Comparison of ENCODE assay signal across 8 cellular contexts in the genomic region with DNA sequence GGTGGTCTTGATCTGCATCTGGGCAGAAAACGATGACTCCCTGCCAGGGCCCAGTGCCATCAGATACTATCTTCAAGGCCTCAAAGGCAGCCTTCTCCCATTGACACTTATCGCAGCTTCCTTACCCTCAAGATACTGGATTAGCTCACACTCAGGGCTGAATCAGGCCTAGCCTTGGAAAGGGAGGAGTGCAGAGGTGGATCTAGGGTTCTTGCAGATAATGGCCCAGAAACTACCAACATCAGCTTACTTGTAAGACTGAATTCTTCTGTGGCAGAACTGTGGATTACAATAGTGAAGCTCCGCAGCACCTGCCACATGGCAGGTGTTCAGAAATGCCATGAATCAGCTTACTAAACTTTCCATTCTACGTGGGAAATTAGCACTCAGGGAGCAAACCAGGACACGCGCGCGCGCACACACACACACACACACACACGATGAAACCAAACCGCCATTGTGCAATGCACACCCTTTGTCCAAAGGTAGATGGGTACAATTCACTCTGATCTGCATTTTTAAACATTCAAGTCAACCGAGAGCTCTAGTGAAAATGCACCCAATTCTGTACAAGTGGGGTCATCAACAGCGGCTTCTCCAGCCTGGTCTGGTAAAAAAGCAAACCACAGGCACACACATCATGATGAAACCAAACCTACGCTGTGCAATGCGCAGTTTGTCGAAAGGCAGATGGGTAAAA. TPM values are rescaled to one million over a fixed set of nuclear protein-coding genes. Genes with fewer than 3 reads are reported as not detected.
DNase-seq lines count a peak whose midpoint lies in the region; ATAC-seq and TF ChIP-seq lines count a peak whose summit lies in the region.

No MANE protein-coding gene starts in this region.

- H2BK120ac ChIP-seq in trophoblast cell (ENCODE audit: insufficient read depth, low read length, poor library complexity) = no peak overlapping the region

- no peak overlapping the region for H3K27ac ChIP-seq in trophoblast cell (ENCODE audit: low read depth, low read length)

- H4K91ac ChIP-seq in trophoblast cell (ENCODE audit: low read depth, low read length) = no peak overlapping the region

- peaks cover 0 to 6% of the 10 kb centered on the region in 2 experiments for H3K4me1 ChIP-seq in trophoblast cell (ENCODE audit: control insufficient read depth in 1 of 2, insufficient read depth in 2 of 2, low read length in 2 of 2)

- H3K9me3 ChIP-seq in trophoblast cell (ENCODE audit: insufficient read depth, low read depth, low read length) = no peaks in the 10 kb centered on the region

- no peak overlapping the region for H3K9ac ChIP-seq in trophoblast cell (ENCODE audit: low read length)

- no peak overlapping the region for H4K12ac ChIP-seq in trophoblast cell (ENCODE audit: low read depth, low read length)

- WGBS in trophoblast cell (ENCODE audit: extremely low coverage, insufficient coverage, insufficient read length) = no CpG with 5 or more reads among the region's 16 CpGs

- no peak overlapping the region for H4K8ac ChIP-seq in trophoblast cell (ENCODE audit: low read depth, low read length)

- ATAC-seq in T-cell (replicated peaks in 1 of 4) (no peak), HG03135 (IDR thresholded peaks at IDR 0.05; ENCODE audit: unreplicated experiment) (no peak)

- no peaks in the 10 kb centered on the region for H3K9me3 Mint-ChIP-seq in T-cell

- peaks cover 8% of the 10 kb centered on the region for H3K79me2 ChIP-seq in trophoblast cell (ENCODE audit: control insufficient read depth, insufficient read depth, low read length, poor library complexity)

- H3K27ac Mint-ChIP-seq in T-cell = peak overlapping the region; percentile 85 to 86

- no peak overlapping the region for H2BK12ac ChIP-seq in trophoblast cell (ENCODE audit: low read length)

- H3K4ac ChIP-seq in trophoblast cell (ENCODE audit: low read depth, low read length) = no peak overlapping the region

- no peaks in the 10 kb centered on the region for H3K27me3 ChIP-seq in H7 (ENCODE audit: control insufficient read depth, insufficient read depth, low read length)
- no peaks in the 10 kb centered on the region for H3K27me3 ChIP-seq in trophoblast cell (ENCODE audit: insufficient read depth, low read length)

- H3K18ac ChIP-seq in trophoblast cell (ENCODE audit: low read length) = no peak overlapping the region

- H3K4me3 ChIP-seq in AG10803 (ENCODE audit: low read length) (peak overlapping the region; percentile 89), H7 (ENCODE audit: insufficient read depth, low read depth, low read length) (peak overlapping the region; percentile 96), trophoblast cell (ENCODE audit: low read depth, low read length) (no peak overlapping the region)

- no peak overlapping the region for H2BK5ac ChIP-seq in trophoblast cell (ENCODE audit: low read depth, low read length, poor library complexity)

- H3K79me1 ChIP-seq in trophoblast cell (ENCODE audit: low read length) = peaks cover 9% of the 10 kb centered on the region

- POLR2A ChIA-PET in T-cell (lab: Charles Lee) = no interaction called here

- CTCF ChIA-PET in T-cell (lab: Charles Lee) = interaction anchor here in 1 of 2 donors (6.4 kb wide), 1 partner anchor 18 kb away, joined by 50 read pairs; no protein-coding TSS in a partner anchor

- H2AK5ac ChIP-seq in trophoblast cell (ENCODE audit: low read length) = no peak overlapping the region

- peak overlapping the region; percentile 88 for H3K4me2 ChIP-seq in trophoblast cell (ENCODE audit: low read length)

- no peaks in the 10 kb centered on the region for H3K36me3 ChIP-seq in H7 (replicated peaks; ENCODE audit: control insufficient read depth, insufficient read depth, low read length)
- H3K36me3 ChIP-seq in trophoblast cell (ENCODE audit: control insufficient read depth in 1 of 2, insufficient read depth in 2 of 2, low read length in 2 of 2) = peaks cover 0 to 6% of the 10 kb centered on the region in 2 experiments

- H3K27me3 Mint-ChIP-seq in T-cell = no peaks in the 10 kb centered on the region

- no peak overlapping the region for H3K23ac ChIP-seq in trophoblast cell (ENCODE audit: low read length)

- peaks cover 43 to 50% (median 44%) of the 10 kb centered on the region in 3 donors for H3K4me1 Mint-ChIP-seq in T-cell

- H3K4me3 Mint-ChIP-seq in T-cell = peak overlapping the region; percentile 93 to 97 (median 95)

- H3K14ac ChIP-seq in trophoblast cell (ENCODE audit: low read length) = no peak overlapping the region

- H2AFZ ChIP-seq in trophoblast cell (ENCODE audit: insufficient read depth, low read length, poor library complexity) = no peak overlapping the region

- DNase-seq in AG10803 (ENCODE audit: low read depth) (no peak), H7 (no peak), T-cell (no peak), fibroblast of peridontal ligament (ENCODE audit: extremely low read depth) (peak; percentile 5), trophoblast cell (peak in 1 of 2 donors; percentile 9), NCI-H2081 treated with DMSO at 0.1 percent for 48 hours (lab: John Stamatoyannopoulos, UW) (no peak), hepatic stellate cell (ENCODE audit: low spot score) (no peak)

- H3K36me3 Mint-ChIP-seq in T-cell = peaks cover 12% of the 10 kb centered on the region

- no peak for TF ChIP-seq CTCF in AG10803 (conservative IDR thresholded peaks at IDR 0.05; ENCODE audit: low read length)

RNA-seq across cellular contexts. Expression of a gene that starts 26.2 kb away (rescaled TPM):
- total RNA-seq in H7 (2014; rRNA removed; shearing (Covaris generic)) = 1.8 and 3.0 TPM in 2 replicates
- 1 to 10 TPM; 3.3 to 6.9 (median 5.7) TPM for total RNA-seq in T-cell
- polyA plus RNA-seq in trophoblast cell (2013) = 2.7 and 3.2 TPM in 2 replicates
